8 cellular contexts compared by ENCODE assay signal in genomic region chr7:98240961-98241673, GRCh38. TPM values are rescaled to one million over a fixed set of nuclear protein-coding genes. Genes with fewer than 3 reads are reported as not detected.
DNase-seq lines count a peak whose midpoint lies in the region; ATAC-seq and TF ChIP-seq lines count a peak whose summit lies in the region.

No MANE protein-coding gene starts in this region.

- no peak overlapping the region for H3K27ac ChIP-seq in KMS-11
- no peak overlapping the region for H3K27ac ChIP-seq in uterus

- DNase-seq in AG08396 (ENCODE audit: low spot score): peak; percentile 83
- peak; percentile 46 for DNase-seq in activated CD8-positive, alpha-beta memory T cell treated with anti-CD3 and anti-CD28 coated beads, Interleukin-2, amount 10 ng/mL, durations not matched to agents 7 days and 5 days
- peak; percentile 61 for DNase-seq in left ventricle myocardium superior
- peak; percentile 46 for DNase-seq in stimulated activated CD4-positive, alpha-beta T cell treated with anti-CD3 and anti-CD28 coated beads, Interleukin-15, amount 100 ng/mL, for 24 hours
- DNase-seq in uterus: no peak
- DNase-seq in NK-92 (lab: John Stamatoyannopoulos, UW; ENCODE audit: unreplicated experiment): no peak

- TF ChIP-seq CTCF in GM12872 (IDR thresholded peaks at IDR 0.05; ENCODE audit: insufficient read depth, low read depth, low read length): peak; percentile 84
- peak; percentile 78 for TF ChIP-seq CTCF in KMS-11 (conservative IDR thresholded peaks at IDR 0.05; ENCODE audit: low read depth, low read length)
- peak in 1 of 4 experiments; percentile 30 for TF ChIP-seq CTCF in uterus (IDR thresholded peaks at IDR 0.05)

- peak; percentile 42 for ATAC-seq in activated CD8-positive, alpha-beta memory T cell treated with anti-CD3 and anti-CD28 coated beads, Interleukin-2, amount 10 ng/mL, durations not matched to agents 7 days and 5 days
- ATAC-seq in left ventricle myocardium superior: peak; percentile 57

- CTCF ChIA-PET in activated CD8-positive, alpha-beta memory T cell treated with anti-CD3 and anti-CD28 coated beads, Interleukin-2, amount 10 ng/mL, durations not matched to agents 7 days and 5 days (lab: Charles Lee): interaction anchor here (1.5 kb wide), 1 partner anchor 49 kb away, joined by 3 read pairs; no protein-coding TSS in a partner anchor

- no peaks in the 10 kb centered on the region for H3K9me3 Mint-ChIP-seq in activated CD8-positive, alpha-beta memory T cell treated with anti-CD3 and anti-CD28 coated beads, Interleukin-2, amount 10 ng/mL, durations not matched to agents 7 days and 5 days (ENCODE audit: low read depth)

- H3K4me3 Mint-ChIP-seq in activated CD8-positive, alpha-beta memory T cell treated with anti-CD3 and anti-CD28 coated beads, Interleukin-2, amount 10 ng/mL, durations not matched to agents 7 days and 5 days: no peak overlapping the region

- H3K79me2 ChIP-seq in KMS-11 (ENCODE audit: insufficient read depth, low read depth): no peaks in the 10 kb centered on the region

- H4K20me1 ChIP-seq in KMS-11 (ENCODE audit: insufficient read depth): no peaks in the 10 kb centered on the region

- no peaks in the 10 kb centered on the region for H3K27me3 Mint-ChIP-seq in activated CD8-positive, alpha-beta memory T cell treated with anti-CD3 and anti-CD28 coated beads, Interleukin-2, amount 10 ng/mL, durations not matched to agents 7 days and 5 days

- H3K27me3 ChIP-seq in KMS-11 (ENCODE audit: insufficient read depth, low read depth) (no peaks in the 10 kb centered on the region), uterus (no peaks in the 10 kb centered on the region)

- peaks cover 1% of the 10 kb centered on the region for H3K36me3 Mint-ChIP-seq in activated CD8-positive, alpha-beta memory T cell treated with anti-CD3 and anti-CD28 coated beads, Interleukin-2, amount 10 ng/mL, durations not matched to agents 7 days and 5 days

- intact Hi-C loops in left ventricle myocardium superior (cut with micrococcal nuclease): no loop called here
- intact Hi-C loops in uterus (cut with DNase I; ENCODE audit: low total_unique reads): no loop called here

- TF ChIP-seq POLR2A in uterus (IDR thresholded peaks at IDR 0.05): no peak

- no peak overlapping the region for H3K4me2 ChIP-seq in KMS-11

- H3K4me3 ChIP-seq in KMS-11 (IDR thresholded peaks at IDR 0.05; ENCODE audit: insufficient read depth, low read depth, low read length): no peak overlapping the region
- H3K4me3 ChIP-seq in uterus: no peak overlapping the region

- no peaks in the 10 kb centered on the region for H3K36me3 ChIP-seq in KMS-11 (ENCODE audit: insufficient read depth)
- no peaks in the 10 kb centered on the region for H3K36me3 ChIP-seq in uterus

- no peak overlapping the region for H2AFZ ChIP-seq in KMS-11 (ENCODE audit: low read depth)

- no peaks in the 10 kb centered on the region for H3K4me1 Mint-ChIP-seq in activated CD8-positive, alpha-beta memory T cell treated with anti-CD3 and anti-CD28 coated beads, Interleukin-2, amount 10 ng/mL, durations not matched to agents 7 days and 5 days

- H3K9me3 ChIP-seq in uterus: no peaks in the 10 kb centered on the region

- no peaks in the 10 kb centered on the region for H3K4me1 ChIP-seq in KMS-11 (ENCODE audit: low read depth, poor library complexity, severe bottlenecking)
- H3K4me1 ChIP-seq in uterus: no peaks in the 10 kb centered on the region

- H3K9ac ChIP-seq in KMS-11: no peak overlapping the region

- no peak overlapping the region for H3K27ac Mint-ChIP-seq in activated CD8-positive, alpha-beta memory T cell treated with anti-CD3 and anti-CD28 coated beads, Interleukin-2, amount 10 ng/mL, durations not matched to agents 7 days and 5 days

RNA-seq across cellular contexts. Expression of gene TECPR1, which starts 10.9 kb away (rescaled TPM):
- 10 to 100 TPM; 45.6 to 60.7 TPM for total RNA-seq in activated CD8-positive, alpha-beta memory T cell treated with anti-CD3 and anti-CD28 coated beads, Interleukin-2, amount 10 ng/mL, durations not matched to agents 7 days and 5 days
- 25.2 TPM for total RNA-seq in left ventricle myocardium superior
- 10 to 100 TPM in 2 of 4 donors, 1 to 10 TPM in 2; 3.1 to 52.6 (median 16.7) TPM for total RNA-seq in uterus

RNA-seq across cellular contexts. Expression of gene BHLHA15, which starts 29.9 kb away (rescaled TPM):
- total RNA-seq in activated CD8-positive, alpha-beta memory T cell treated with anti-CD3 and anti-CD28 coated beads, Interleukin-2, amount 10 ng/mL, durations not matched to agents 7 days and 5 days: under 1 TPM in 1 of 2 experiments, not detected in 1; 0.33 TPM
- total RNA-seq in left ventricle myocardium superior (not detected), uterus (1 to 10 TPM in 1 of 4 donors, under 1 TPM in 1, not detected in 2; 0.41 to 1.6 TPM)

RNA-seq across cellular contexts. Expression of gene BRI3, which starts 40.4 kb away (rescaled TPM):
- 10 to 100 TPM; 38.3 to 43.5 TPM for total RNA-seq in activated CD8-positive, alpha-beta memory T cell treated with anti-CD3 and anti-CD28 coated beads, Interleukin-2, amount 10 ng/mL, durations not matched to agents 7 days and 5 days
- 269 TPM for total RNA-seq in left ventricle myocardium superior
- total RNA-seq in uterus: 100 to 1,000 TPM in 1 of 4 donors, 10 to 100 TPM in 2, 1 to 10 TPM in 1; 8.5 to 161 (median 28.1) TPM

Comparison
In these comparisons a context has a peak if more than half of its experiments do, and no peak if none do; other contexts are left out.
1. DNase-seq: peak in AG08396 (single experiment), activated CD8-positive, alpha-beta memory T cell treated with anti-CD3 and anti-CD28 coated beads, Interleukin-2, amount 10 ng/mL, durations not matched to agents 7 days and 5 days (single experiment), left ventricle myocardium superior (single experiment) and stimulated activated CD4-positive, alpha-beta T cell treated with anti-CD3 and anti-CD28 coated beads, Interleukin-15, amount 100 ng/mL, for 24 hours (single experiment); none in uterus (0 of 2) and NK-92 (single experiment).